Comparison of ENCODE assay signal across 10 cellular contexts in the genomic region with DNA sequence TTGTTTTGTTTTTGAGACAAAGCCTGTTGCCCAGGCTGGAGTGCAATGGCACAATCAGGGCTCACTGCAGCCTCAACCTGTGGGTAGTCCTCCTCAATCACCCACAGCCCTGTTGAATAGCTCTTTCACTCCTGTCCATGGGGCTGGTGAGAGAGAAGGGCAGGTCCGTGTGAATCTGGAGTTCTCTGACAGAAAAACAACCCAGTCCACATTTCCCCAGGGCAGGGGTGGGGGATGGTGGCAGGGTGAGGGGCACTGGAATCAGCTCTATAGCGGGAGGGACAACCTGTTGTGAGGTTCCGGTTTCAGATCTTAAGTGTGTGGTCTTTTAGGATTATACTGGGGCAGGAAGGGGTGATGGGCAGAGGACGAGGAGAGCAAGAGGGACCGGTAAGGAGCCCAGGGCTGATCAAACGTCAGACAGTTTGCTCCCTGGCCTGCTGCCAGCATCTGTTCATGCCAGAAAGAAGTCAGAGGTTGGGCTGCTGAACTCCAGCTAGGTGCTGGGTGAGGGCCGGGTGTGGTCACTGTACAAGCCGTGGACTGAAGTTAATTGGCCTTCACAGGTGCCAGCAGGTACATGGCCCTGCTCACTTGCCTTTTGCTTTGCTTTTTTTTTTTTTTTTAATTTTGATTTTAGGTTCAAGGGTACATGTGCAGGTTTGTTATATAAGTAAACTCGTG. TPM values are rescaled to one million over a fixed set of nuclear protein-coding genes. Genes with fewer than 3 reads are reported as not detected.
A peak's percentile ranks its signal among the peaks of the same experiment; 100 is the strongest.
DNase-seq lines count a peak whose midpoint lies in the region; ATAC-seq, FAIRE-seq and TF ChIP-seq lines count a peak whose summit lies in the region.
"Had no signal": no experiment of that assay in that cellular context is flagged by ENCODE, and none has a peak within 500 bp of the region (broad histone marks: within the 10 kb centered on the region; RNA-seq: fewer than 3 reads in every experiment).

No MANE protein-coding gene starts in this region.

- H3K4me3 Mint-ChIP-seq in chondrocyte (ENCODE audit: unreplicated experiment), result no peak overlapping the region

- no peak for FAIRE-seq in pancreas (lab: Jason Lieb, UNC)

- no peaks in the 10 kb centered on the region for H3K9me3 Mint-ChIP-seq in chondrocyte (ENCODE audit: low read depth)

- H3K27ac Mint-ChIP-seq in chondrocyte (ENCODE audit: unreplicated experiment), result peak overlapping the region; percentile 22

- no peaks in the 10 kb centered on the region for H3K36me3 Mint-ChIP-seq in chondrocyte (ENCODE audit: low read depth)

- ATAC-seq in pancreas (peak; percentile 74 to 87 (median 76)), HG03520 (IDR thresholded peaks at IDR 0.05; ENCODE audit: unreplicated experiment) (no peak), HG03095 (IDR thresholded peaks at IDR 0.05; ENCODE audit: unreplicated experiment) (no peak)

- intact Hi-C loops in pancreas (cut with DNase I), result no loop called here

- no peaks in the 10 kb centered on the region for H3K4me1 ChIP-seq in pancreas

- no peak overlapping the region for H3K27ac ChIP-seq in pancreas

- no peaks in the 10 kb centered on the region for H3K36me3 ChIP-seq in pancreas

- H3K9me3 ChIP-seq in pancreas, result no peaks in the 10 kb centered on the region

- H3K4me3 ChIP-seq in pancreas, result no peak overlapping the region

- TF ChIP-seq CTCF in chondrocyte (IDR thresholded peaks at IDR 0.05), result no peak
- TF ChIP-seq CTCF in pancreas (IDR thresholded peaks at IDR 0.05), result no peak

- DNase-seq in HuH-7.5 (ENCODE audit: low spot score), result peak; percentile 46
- peak; percentile 51 for DNase-seq in NCI-H345 treated with DMSO at 0.1 percent for 48 hours (lab: John Stamatoyannopoulos, UW; ENCODE audit: unreplicated experiment)
- DNase-seq in chondrocyte (ENCODE audit: low spot score), result no peak
- DNase-seq in pancreas, result peak; percentile 36 to 90 (median 72)
- no peak for DNase-seq in middle frontal gyrus (ENCODE audit: extremely low spot score, low spot score)
- DNase-seq in activated T-cell treated with anti-CD3 and anti-CD28 coated beads for 4 hours, result no peak
- DNase-seq: activated CD4-positive, alpha-beta T cell treated with anti-CD3 and anti-CD28 coated beads for 1 hour; cortex of kidney had no signal

- H3K4me1 Mint-ChIP-seq in chondrocyte (ENCODE audit: low read depth), result peaks cover 5% of the 10 kb centered on the region

- H3K27me3 Mint-ChIP-seq in chondrocyte (ENCODE audit: low read depth), result no peaks in the 10 kb centered on the region

- WGBS in pancreas, 2 donors, result 22 to 27% methylated on average over 9 of the region's 9 CpGs

- no peaks in the 10 kb centered on the region for H3K27me3 ChIP-seq in pancreas

RNA-seq across cellular contexts. Expression of gene MKRN1, which starts 33.2 kb away (rescaled TPM):
- total RNA-seq in chondrocyte, result 64.7 to 70.1 TPM (median 67.9 TPM) in 3 replicates
- 10 to 100 TPM; 59.3 to 65.8 (median 61.0) TPM for total RNA-seq in pancreas
- 10 to 100 TPM; 26.5 to 47.2 TPM for polyA plus RNA-seq in pancreas

Comparison
In these comparisons a context has a peak if more than half of its experiments do, and no peak if none do; other contexts are left out.
1. DNase-seq: peak in HuH-7.5 (single experiment), NCI-H345 treated with DMSO at 0.1 percent for 48 hours (single experiment) and pancreas (6 of 6); none in chondrocyte (single experiment), middle frontal gyrus (single experiment) and activated T-cell treated with anti-CD3 and anti-CD28 coated beads for 4 hours (single experiment).
2. ATAC-seq: peak in pancreas (4 of 4); none in HG03520 (single experiment) and HG03095 (single experiment).